ENCODE assay signal across 22 cellular contexts in the genomic region with DNA sequence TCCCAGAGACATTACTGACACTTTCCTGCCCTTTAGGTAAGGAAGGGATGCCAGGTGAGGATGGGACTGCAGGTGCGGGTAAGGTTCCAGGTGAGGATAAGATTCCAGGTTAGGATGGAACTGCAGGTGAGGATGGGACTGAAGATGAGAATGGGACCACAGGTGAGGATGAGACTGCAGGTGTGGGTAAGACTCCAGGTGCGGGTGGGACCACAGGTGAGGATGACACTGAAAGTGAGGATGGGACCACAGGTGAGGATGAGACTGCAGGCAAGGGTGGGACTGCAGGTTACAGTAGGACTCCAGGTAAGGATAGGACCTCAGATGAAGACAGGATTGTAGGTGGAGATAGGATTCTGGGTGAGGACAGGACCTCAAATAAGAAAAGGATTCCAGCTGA.
A peak's percentile ranks its signal among the peaks of the same experiment; 100 is the strongest.
DNase-seq lines count a peak whose midpoint lies in the region; ATAC-seq and TF ChIP-seq lines count a peak whose summit lies in the region.
"Had no signal": no experiment of that assay in that cellular context is flagged by ENCODE, and none has a peak within 500 bp of the region (broad histone marks: within the 10 kb centered on the region; RNA-seq: fewer than 3 reads in every experiment).

No MANE protein-coding gene starts in this region.

- TF ChIP-seq CTCF in glutamatergic neuron (IDR thresholded peaks at IDR 0.05; ENCODE audit: partially characterized antibody, unreplicated experiment) (no peak), spleen (IDR thresholded peaks at IDR 0.05 in 8 of 11, conservative IDR thresholded peaks at IDR 0.05 in 3 of 11) (no peak)

- CTCF ChIA-PET in activated CD4-positive, alpha-beta memory T cell treated with anti-CD3 and anti-CD28 coated beads, Interleukin-2, amount 10 ng/mL, durations not matched to agents 7 days and 5 days (lab: Charles Lee): no interaction called here
- CTCF ChIA-PET in activated CD4-positive, alpha-beta memory T cell treated with anti-CD3 and anti-CD28 coated beads for 36 hours (lab: Charles Lee): no interaction called here
- CTCF ChIA-PET in activated CD8-positive, alpha-beta memory T cell treated with anti-CD3 and anti-CD28 coated beads, Interleukin-2, amount 10 ng/mL, durations not matched to agents 7 days and 5 days (lab: Charles Lee): no interaction called here

- POLR2A ChIA-PET in activated CD4-positive, alpha-beta memory T cell treated with anti-CD3 and anti-CD28 coated beads, Interleukin-2, amount 10 ng/mL, durations not matched to agents 7 days and 5 days (lab: Charles Lee): no interaction called here
- POLR2A ChIA-PET in activated CD4-positive, alpha-beta memory T cell treated with anti-CD3 and anti-CD28 coated beads for 36 hours (lab: Charles Lee): no interaction called here

- WGBS in spleen, 5 donors: 92 to 95% (median 93%) methylated on average over 2 of the region's 2 CpGs

- H3K9me3 Mint-ChIP-seq in activated CD4-positive, alpha-beta memory T cell treated with anti-CD3 and anti-CD28 coated beads, Interleukin-2, amount 10 ng/mL, durations not matched to agents 7 days and 5 days: peaks cover 5% of the 10 kb centered on the region
- no peaks in the 10 kb centered on the region for H3K9me3 Mint-ChIP-seq in activated CD4-positive, alpha-beta memory T cell treated with anti-CD3 and anti-CD28 coated beads for 36 hours
- H3K9me3 Mint-ChIP-seq in activated CD8-positive, alpha-beta memory T cell treated with anti-CD3 and anti-CD28 coated beads, Interleukin-2, amount 10 ng/mL, durations not matched to agents 7 days and 5 days (ENCODE audit: low read depth): peaks cover 4% of the 10 kb centered on the region
- peaks cover 7% of the 10 kb centered on the region for H3K9me3 Mint-ChIP-seq in glutamatergic neuron (ENCODE audit: unreplicated experiment)
- H3K9me3 Mint-ChIP-seq: IgD-negative memory B cell had no signal

- H3K36me3 Mint-ChIP-seq in activated CD4-positive, alpha-beta memory T cell treated with anti-CD3 and anti-CD28 coated beads, Interleukin-2, amount 10 ng/mL, durations not matched to agents 7 days and 5 days (ENCODE audit: low read depth): no peaks in the 10 kb centered on the region
- no peaks in the 10 kb centered on the region for H3K36me3 Mint-ChIP-seq in activated CD4-positive, alpha-beta memory T cell treated with anti-CD3 and anti-CD28 coated beads for 36 hours
- H3K36me3 Mint-ChIP-seq in activated CD8-positive, alpha-beta memory T cell treated with anti-CD3 and anti-CD28 coated beads, Interleukin-2, amount 10 ng/mL, durations not matched to agents 7 days and 5 days: no peaks in the 10 kb centered on the region
- H3K36me3 Mint-ChIP-seq in glutamatergic neuron (ENCODE audit: unreplicated experiment): peaks cover 5% of the 10 kb centered on the region
- H3K36me3 Mint-ChIP-seq: CD8-positive, alpha-beta memory T cell; IgD-negative memory B cell had no signal

- intact Hi-C loops in activated CD4-positive, alpha-beta memory T cell treated with anti-CD3 and anti-CD28 coated beads for 36 hours (cut with micrococcal nuclease): no loop called here
- intact Hi-C loops in spleen (cut with DNase I; ENCODE audit: low total_unique reads): no loop called here

- H3K4me1 ChIP-seq in spleen: no peaks in the 10 kb centered on the region

- H3K27me3 Mint-ChIP-seq in activated CD4-positive, alpha-beta memory T cell treated with anti-CD3 and anti-CD28 coated beads, Interleukin-2, amount 10 ng/mL, durations not matched to agents 7 days and 5 days: peaks cover 29% of the 10 kb centered on the region
- peaks cover 45% of the 10 kb centered on the region for H3K27me3 Mint-ChIP-seq in activated CD4-positive, alpha-beta memory T cell treated with anti-CD3 and anti-CD28 coated beads for 36 hours
- H3K27me3 Mint-ChIP-seq in activated CD8-positive, alpha-beta memory T cell treated with anti-CD3 and anti-CD28 coated beads, Interleukin-2, amount 10 ng/mL, durations not matched to agents 7 days and 5 days: peaks cover 31% of the 10 kb centered on the region
- H3K27me3 Mint-ChIP-seq in glutamatergic neuron (ENCODE audit: unreplicated experiment): peaks cover 5% of the 10 kb centered on the region

- H3K36me3 ChIP-seq in spleen: no peaks in the 10 kb centered on the region

- no peak for TF ChIP-seq POLR2A in spleen (IDR thresholded peaks at IDR 0.05)

- H3K27me3 ChIP-seq in spleen (replicated peaks in 1 of 7): peaks cover 0 to 56% (median 11%) of the 10 kb centered on the region in 7 donors

- H3K9me3 ChIP-seq in spleen: no peaks in the 10 kb centered on the region

- H3K4me3 Mint-ChIP-seq in activated CD4-positive, alpha-beta memory T cell treated with anti-CD3 and anti-CD28 coated beads, Interleukin-2, amount 10 ng/mL, durations not matched to agents 7 days and 5 days: no peak overlapping the region
- H3K4me3 Mint-ChIP-seq in activated CD4-positive, alpha-beta memory T cell treated with anti-CD3 and anti-CD28 coated beads for 36 hours: no peak overlapping the region
- H3K4me3 Mint-ChIP-seq in activated CD8-positive, alpha-beta memory T cell treated with anti-CD3 and anti-CD28 coated beads, Interleukin-2, amount 10 ng/mL, durations not matched to agents 7 days and 5 days: no peak overlapping the region
- H3K4me3 Mint-ChIP-seq in glutamatergic neuron (ENCODE audit: unreplicated experiment): peak overlapping the region; percentile 27
- H3K4me3 Mint-ChIP-seq: CD8-positive, alpha-beta memory T cell had no signal

- peak; percentile 2 for DNase-seq in activated CD4-positive, alpha-beta memory T cell treated with anti-CD3 and anti-CD28 coated beads, Interleukin-2, amount 10 ng/mL, durations not matched to agents 7 days and 5 days
- no peak for DNase-seq in activated CD4-positive, alpha-beta memory T cell treated with anti-CD3 and anti-CD28 coated beads for 36 hours
- DNase-seq in activated CD8-positive, alpha-beta memory T cell treated with anti-CD3 and anti-CD28 coated beads, Interleukin-2, amount 10 ng/mL, durations not matched to agents 7 days and 5 days: peak; percentile 11
- DNase-seq in glutamatergic neuron (no peak), spleen (peak; percentile 55), NCI-H2227 treated with DMSO at 0.1 percent for 48 hours (lab: John Stamatoyannopoulos, UW) (no peak), anterior cingulate cortex (lab: John Stamatoyannopoulos, UW) (no peak)
- DNase-seq: 8988T; AML-193; Calu3; CD8-positive, alpha-beta memory T cell; DMS53; GDM1; GOT3; NCI-H1105; NCI-H146; NCI-H2029; NCI-H524 treated with DMSO at 0.1 percent for 48 hours; NCI-H82 had no signal

- no peak for ATAC-seq in activated CD8-positive, alpha-beta memory T cell treated with anti-CD3 and anti-CD28 coated beads, Interleukin-2, amount 10 ng/mL, durations not matched to agents 7 days and 5 days
- no peak for ATAC-seq in HG02623 (IDR thresholded peaks at IDR 0.05; ENCODE audit: unreplicated experiment)

- no peak overlapping the region for H3K27ac ChIP-seq in spleen
- H3K27ac ChIP-seq: C4-2B had no signal

- no peak overlapping the region for H3K27ac Mint-ChIP-seq in activated CD4-positive, alpha-beta memory T cell treated with anti-CD3 and anti-CD28 coated beads, Interleukin-2, amount 10 ng/mL, durations not matched to agents 7 days and 5 days
- no peak overlapping the region for H3K27ac Mint-ChIP-seq in activated CD4-positive, alpha-beta memory T cell treated with anti-CD3 and anti-CD28 coated beads for 36 hours
- no peak overlapping the region for H3K27ac Mint-ChIP-seq in activated CD8-positive, alpha-beta memory T cell treated with anti-CD3 and anti-CD28 coated beads, Interleukin-2, amount 10 ng/mL, durations not matched to agents 7 days and 5 days
- no peak overlapping the region for H3K27ac Mint-ChIP-seq in glutamatergic neuron (ENCODE audit: unreplicated experiment)
- H3K27ac Mint-ChIP-seq: CD8-positive, alpha-beta memory T cell; IgD-negative memory B cell had no signal

- no peaks in the 10 kb centered on the region for H3K4me1 Mint-ChIP-seq in activated CD4-positive, alpha-beta memory T cell treated with anti-CD3 and anti-CD28 coated beads, Interleukin-2, amount 10 ng/mL, durations not matched to agents 7 days and 5 days
- no peaks in the 10 kb centered on the region for H3K4me1 Mint-ChIP-seq in activated CD4-positive, alpha-beta memory T cell treated with anti-CD3 and anti-CD28 coated beads for 36 hours (ENCODE audit: low read depth)
- H3K4me1 Mint-ChIP-seq in activated CD8-positive, alpha-beta memory T cell treated with anti-CD3 and anti-CD28 coated beads, Interleukin-2, amount 10 ng/mL, durations not matched to agents 7 days and 5 days: no peaks in the 10 kb centered on the region
- H3K4me1 Mint-ChIP-seq in glutamatergic neuron (ENCODE audit: low read depth, unreplicated experiment): peaks cover 28% of the 10 kb centered on the region
- H3K4me1 Mint-ChIP-seq: CD8-positive, alpha-beta memory T cell had no signal

- H3K4me3 ChIP-seq in spleen: no peak overlapping the region

Comparison
In these comparisons a context has a peak if more than half of its experiments do, and no peak if none do; other contexts are left out.
1. DNase-seq: peak in activated CD4-positive, alpha-beta memory T cell treated with anti-CD3 and anti-CD28 coated beads, Interleukin-2, amount 10 ng/mL, durations not matched to agents 7 days and 5 days (single experiment), activated CD8-positive, alpha-beta memory T cell treated with anti-CD3 and anti-CD28 coated beads, Interleukin-2, amount 10 ng/mL, durations not matched to agents 7 days and 5 days (single experiment) and spleen (single experiment); none in activated CD4-positive, alpha-beta memory T cell treated with anti-CD3 and anti-CD28 coated beads for 36 hours (single experiment), glutamatergic neuron (single experiment), NCI-H2227 treated with DMSO at 0.1 percent for 48 hours (single experiment) and anterior cingulate cortex (0 of 58).